In genomic region chr9:86098793-86099694, GRCh38 we compare ENCODE assay signal across 8 cellular contexts. TPM values are rescaled to one million over a fixed set of nuclear protein-coding genes. Genes with fewer than 3 reads are reported as not detected.
A peak's percentile ranks its signal among the peaks of the same experiment; 100 is the strongest.
DNase-seq lines count a peak whose midpoint lies in the region; ATAC-seq, FAIRE-seq and TF ChIP-seq lines count a peak whose summit lies in the region.

A gene with protein sequence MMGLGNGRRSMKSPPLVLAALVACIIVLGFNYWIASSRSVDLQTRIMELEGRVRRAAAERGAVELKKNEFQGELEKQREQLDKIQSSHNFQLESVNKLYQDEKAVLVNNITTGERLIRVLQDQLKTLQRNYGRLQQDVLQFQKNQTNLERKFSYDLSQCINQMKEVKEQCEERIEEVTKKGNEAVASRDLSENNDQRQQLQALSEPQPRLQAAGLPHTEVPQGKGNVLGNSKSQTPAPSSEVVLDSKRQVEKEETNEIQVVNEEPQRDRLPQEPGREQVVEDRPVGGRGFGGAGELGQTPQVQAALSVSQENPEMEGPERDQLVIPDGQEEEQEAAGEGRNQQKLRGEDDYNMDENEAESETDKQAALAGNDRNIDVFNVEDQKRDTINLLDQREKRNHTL (minus strand): TSS chr9:86099558. CDS start chr9:86079320, 20,238 bp downstream.

- POLR2A ChIA-PET in T-cell (lab: Charles Lee) (no interaction called here), HepG2 (lab: Yijun Ruan, JAX) (no interaction called here)

- H3K9me2 ChIP-seq in GM23338 (ENCODE audit: insufficient read depth), result no peaks in the 10 kb centered on the region; the same call in 1 of the 2 replicates

- CTCF ChIA-PET in T-cell (lab: Charles Lee) (no interaction called here), HepG2 (lab: Yijun Ruan, JAX; ENCODE audit: low intra/inter-chr PET ratio, low total read pairs) (no interaction called here)

- H3K36me3 ChIP-seq in GM23338 (ENCODE audit: insufficient read depth) (no peaks in the 10 kb centered on the region), KMS-11 (ENCODE audit: insufficient read depth) (no peaks in the 10 kb centered on the region), HepG2 (replicated peaks in 1 of 2; ENCODE audit: control insufficient read depth in 1 of 2, insufficient read depth in 2 of 2, low read length in 2 of 2) (no peaks in the 10 kb centered on the region)

- no peak for FAIRE-seq in HepG2 (lab: Jason Lieb, UNC)

- H3K4me2 ChIP-seq in GM23338 (peak within 1 kb of the TSS; percentile 96), KMS-11 (peak within 1 kb of the TSS; percentile 72), HepG2 (ENCODE audit: low read depth, low read length) (peak within 1 kb of the TSS; percentile 53)

- no peaks in the 10 kb centered on the region; the same call in none of the 2 replicates for H4K20me1 ChIP-seq in GM23338 (replicated peaks; ENCODE audit: insufficient read depth)
- H4K20me1 ChIP-seq in KMS-11 (ENCODE audit: insufficient read depth), result no peaks in the 10 kb centered on the region; the same call in 1 of the 2 replicates
- H4K20me1 ChIP-seq in HepG2 (ENCODE audit: insufficient read depth, low read length), result peaks cover 22% of the 10 kb centered on the region

- WGBS in HepG2 (ENCODE audit: low lambda C conversion rate), result 20% methylated on average over 28 of the region's 126 CpGs

- peaks cover 31% of the 10 kb centered on the region for H3K27me3 ChIP-seq in GM23338 (ENCODE audit: insufficient read depth)
- no peaks in the 10 kb centered on the region for H3K27me3 ChIP-seq in KMS-11 (ENCODE audit: insufficient read depth, low read depth)
- H3K27me3 ChIP-seq in dorsolateral prefrontal cortex, result no peaks in the 10 kb centered on the region
- peaks cover 7 to 81% of the 10 kb centered on the region in 2 experiments; a peak in 4 of 5 replicates for H3K27me3 ChIP-seq in HepG2 (ENCODE audit: control insufficient read depth in 1 of 2, insufficient read depth in 2 of 2, low read length in 2 of 2)

- H3K79me2 ChIP-seq in GM23338 (replicated peaks; ENCODE audit: insufficient read depth), result peaks cover 49% of the 10 kb centered on the region
- H3K79me2 ChIP-seq in KMS-11 (ENCODE audit: insufficient read depth, low read depth), result peaks cover 43% of the 10 kb centered on the region
- H3K79me2 ChIP-seq in HepG2 (ENCODE audit: insufficient read depth, low read length), result no peaks in the 10 kb centered on the region

- TF ChIP-seq CTCF in GM23338 (conservative IDR thresholded peaks at IDR 0.05; ENCODE audit: low read depth in 2 of 2) (peak in 1 of 2 experiments; percentile 12; a peak in 1 of 4 replicates), KMS-11 (conservative IDR thresholded peaks at IDR 0.05; ENCODE audit: low read depth, low read length) (no peak), dorsolateral prefrontal cortex (IDR thresholded peaks at IDR 0.05 in 54 of 56, conservative IDR thresholded peaks at IDR 0.05 in 2 of 56; ENCODE audit: low read depth in 1 of 56, partially characterized antibody in 56 of 56) (peak in 2 of 56 donors; percentile 7 to 8), HepG2 (CRISPR knock-in tag; IDR thresholded peaks at IDR 0.05) (no peak; the same call in 1 of the 2 replicates)

- H3K4me1 ChIP-seq in GM23338 (ENCODE audit: insufficient read depth) (peaks cover 33% of the 10 kb centered on the region), KMS-11 (ENCODE audit: low read depth, poor library complexity, severe bottlenecking) (peaks cover 48% of the 10 kb centered on the region), HepG2 (ENCODE audit: insufficient read depth, low read length) (peaks cover 9% of the 10 kb centered on the region)

- H3K27ac ChIP-seq in GM23338 (ENCODE audit: low read depth), result no peak within 1 kb of the TSS
- peak within 1 kb of the TSS; percentile 80 for H3K27ac ChIP-seq in KMS-11
- H3K27ac ChIP-seq in dorsolateral prefrontal cortex, result peak within 1 kb of the TSS in 53 of 59 donors; percentile 2 to 88 (median 74)
- H3K27ac ChIP-seq in HepG2 (ENCODE audit: extremely low read length, insufficient read depth, low read length), result no peak within 1 kb of the TSS

- TF ChIP-seq RAD21 in HepG2 (CRISPR knock-in tag; IDR thresholded peaks at IDR 0.05), result no peak

- H3K36me3 Mint-ChIP-seq in GM23338 (ENCODE audit: low read depth), result no peaks in the 10 kb centered on the region
- H3K36me3 Mint-ChIP-seq in T-cell, result no peaks in the 10 kb centered on the region

- H3F3A ChIP-seq in GM23338 (replicated peaks; ENCODE audit: low read depth), result peaks cover 8% of the 10 kb centered on the region; the same call in 1 of the 2 replicates

- peak within 1 kb of the TSS; percentile 100 for H2AFZ ChIP-seq in GM23338
- peak within 1 kb of the TSS; percentile 98 for H2AFZ ChIP-seq in KMS-11 (ENCODE audit: low read depth)
- H2AFZ ChIP-seq in HepG2 (ENCODE audit: low read length), result no peak within 1 kb of the TSS

- in situ Hi-C loops in HepG2 (cut with HindIII; ENCODE audit: extremely low pct_ligation_motif_present, low pct_unique_long_range_greater_than_20kb), result no loop called here

- H3K27ac Mint-ChIP-seq in GM23338 (peak within 1 kb of the TSS; percentile 57), T-cell (no peak within 1 kb of the TSS)

- no peak for TF ChIP-seq EP300 in HepG2 (IDR thresholded peaks at IDR 0.05; ENCODE audit: low read depth in 2 of 2, low read length in 2 of 2)
- no peak for TF ChIP-seq EP300 in HepG2 (CRISPR knock-in tag; IDR thresholded peaks at IDR 0.05; ENCODE audit: borderline replicate concordance)

- peak within 1 kb of the TSS; percentile 95 for H3K4me3 ChIP-seq in GM23338
- no peak within 1 kb of the TSS for H3K4me3 ChIP-seq in KMS-11 (IDR thresholded peaks at IDR 0.05; ENCODE audit: insufficient read depth, low read depth, low read length)
- peak within 1 kb of the TSS; percentile 46 to 88 (median 78) for H3K4me3 ChIP-seq in dorsolateral prefrontal cortex
- H3K4me3 ChIP-seq in HepG2 (replicated peaks in 1 of 3; ENCODE audit: insufficient read depth in 1 of 3, low read depth in 2 of 3, low read length in 3 of 3), result peak within 1 kb of the TSS in 2 of 3 experiments; percentile 29 to 55; a peak in 2 of 6 replicates

- no peaks in the 10 kb centered on the region for H3K9me3 ChIP-seq in HepG2 (ENCODE audit: low read length)

- H3K9me3 Mint-ChIP-seq in GM23338 (no peaks in the 10 kb centered on the region), T-cell (no peaks in the 10 kb centered on the region)

- no peak for TF ChIP-seq POLR2A in HepG2 (IDR thresholded peaks at IDR 0.05; ENCODE audit: insufficient read depth in 1 of 2, low read depth in 2 of 2, low read length in 2 of 2)

- no TSS peak for BruUV-seq in HepG2 (replicated peaks; lab: Mats Ljungman, UMichigan)

- ATAC-seq in GM23338, result peak; percentile 82
- ATAC-seq in T-cell (replicated peaks in 1 of 4), result peak; percentile 58 to 78 (median 72)
- ATAC-seq in HepG2, result peak; percentile 86

- H3K4me3 Mint-ChIP-seq in GM23338 (peak within 1 kb of the TSS; percentile 80), T-cell (peak within 1 kb of the TSS; percentile 77 to 83 (median 83))

- peaks cover 37% of the 10 kb centered on the region for H3K4me1 Mint-ChIP-seq in GM23338
- H3K4me1 Mint-ChIP-seq in T-cell, result peaks cover 9 to 10% (median 10%) of the 10 kb centered on the region in 3 donors

- peaks cover 15% of the 10 kb centered on the region for H3K27me3 Mint-ChIP-seq in GM23338 (ENCODE audit: insufficient read depth, low read depth, poor library complexity)
- peaks cover 39 to 41% of the 10 kb centered on the region in 2 donors for H3K27me3 Mint-ChIP-seq in T-cell

- intact Hi-C loops in dorsolateral prefrontal cortex (cut with DNase I) (no loop called here), HepG2 (cut with micrococcal nuclease; ENCODE audit: unreplicated experiment) (no loop called here)

- peak within 1 kb of the TSS; percentile 80 for H3K9ac ChIP-seq in KMS-11
- H3K9ac ChIP-seq in HepG2 (ENCODE audit: insufficient read depth, low read depth, low read length), result no peak within 1 kb of the TSS

- DNase-seq in NCI-H1436 (lab: John Stamatoyannopoulos, UW) (peak; percentile 68), NCI-H1436 treated with DMSO at 0.1 percent for 48 hours (lab: John Stamatoyannopoulos, UW) (no peak), GM23338 (ENCODE audit: low spot score) (peak; percentile 81), T-cell (peak in 11 of 34 experiments; percentile 2 to 20 (median 11)), dorsolateral prefrontal cortex (peak in 3 of 10 donors; percentile 26 to 69 (median 61)), HepG2 (ENCODE audit: low spot score) (no peak)
- DNase-seq in stimulated activated CD8-positive, alpha-beta memory T cell treated with anti-CD3 and anti-CD28 coated beads, Interleukin-4, amount 100 ng/mL, for 48 hours, result peak; percentile 54

TF ChIP-seq in GM23338, 12 proteins besides CTCF, POLR2A, EP300 and RAD21 (continues in another document):
- TF ChIP-seq JUNB (IDR thresholded peaks at IDR 0.05; ENCODE audit: unreplicated experiment), result no peak

TF ChIP-seq in HepG2, 621 proteins besides CTCF, POLR2A, EP300 and RAD21 (continues in another document):
- TF ChIP-seq PPARG (CRISPR knock-in tag; conservative IDR thresholded peaks at IDR 0.05), result no peak

RNA-seq across cellular contexts. Expression of the gene that starts here (rescaled TPM):
- total RNA-seq in GM23338 (2014; rRNA removed; shearing (Covaris generic)), result 82.1 and 92.4 TPM in 2 replicates
- polyA plus RNA-seq in GM23338 (2016; fragmentation: Nextera tagmentation; extraction: Ambion mirVana), result 50.3 and 58.3 TPM in 2 replicates
- total RNA-seq in T-cell, result 1 to 10 TPM in 4 of 5 donors, under 1 TPM in 1; 0.75 to 2.4 (median 1.5) TPM
- total RNA-seq in dorsolateral prefrontal cortex, result 100 to 1,000 TPM in 20 of 120 experiments, 10 to 100 TPM in 100; 40.8 to 119 (median 89.8) TPM
- total RNA-seq in HepG2 (2016; rRNA removed; fragmentation: Illumina TruSeq; extraction: Trizol), result 0.20 and 0.31 TPM in 2 replicates
- not detected in 2 replicates for total RNA-seq in HepG2 (2016; cell fraction: cytosol; rRNA removed; fragmentation: Illumina TruSeq; extraction: Trizol; ENCODE audit: low read depth)
- 0.18 and 0.22 TPM in 2 replicates for total RNA-seq in HepG2 (2016; cell fraction: insoluble cytoplasmic fraction; rRNA removed; fragmentation: Illumina TruSeq; extraction: Trizol)
- total RNA-seq in HepG2 (2016; cell fraction: membrane; rRNA removed; fragmentation: Illumina TruSeq; extraction: Trizol), result 0.14 TPM in 1 of 2 replicates, not detected in the other
- total RNA-seq in HepG2 (2016; cell fraction: nucleus; rRNA removed; fragmentation: Illumina TruSeq; extraction: Trizol), result 0.25 and 0.28 TPM in 2 replicates
- polyA plus RNA-seq in HepG2 (2011; rRNA removed), result 0.30 TPM in 2 replicates
- polyA plus RNA-seq in HepG2 (2011; cell fraction: cytosol; rRNA removed), result 0.24 TPM in 2 replicates
- 0.38 and 0.71 TPM in 2 replicates for polyA plus RNA-seq in HepG2 (2011; cell fraction: nucleus; rRNA removed)
- 2.2 and 2.9 TPM in 2 replicates for polyA plus RNA-seq in HepG2 (2012)
- polyA plus RNA-seq in HepG2 (2016; cell fraction: cytosol; fragmentation: Illumina TruSeq; extraction: Trizol; ENCODE audit: low read depth), result not detected in 2 replicates
- 0.13 and 0.36 TPM in 2 replicates for polyA plus RNA-seq in HepG2 (2016; cell fraction: insoluble cytoplasmic fraction; fragmentation: Illumina TruSeq; extraction: Trizol; ENCODE audit: low read depth)
- polyA plus RNA-seq in HepG2 (2016; cell fraction: membrane; fragmentation: Illumina TruSeq; extraction: Trizol; ENCODE audit: low read depth), result 0.15 and 0.21 TPM in 2 replicates
- 0.81 and 1.0 TPM in 2 replicates for polyA plus RNA-seq in HepG2 (2016; cell fraction: nucleus; fragmentation: Illumina TruSeq; extraction: Trizol; ENCODE audit: insufficient read depth, low read depth)
- polyA minus RNA-seq in HepG2 (2011; rRNA and poly(A)+ RNA removed; ENCODE audit: low replicate concordance), result 29.7 TPM in 1 of 2 replicates, not detected in the other
- 0.79 and 1.2 TPM in 2 replicates for polyA minus RNA-seq in HepG2 (2011; cell fraction: cytosol; rRNA and poly(A)+ RNA removed)
- 0.52 and 0.75 TPM in 2 replicates for polyA minus RNA-seq in HepG2 (2011; cell fraction: nucleus; rRNA and poly(A)+ RNA removed)

Comparison
In these comparisons a context has a peak if more than half of its experiments do, and no peak if none do; other contexts are left out.
1. RNA of the gene that starts here (total RNA-seq): 82.1 to 92.4 TPM in GM23338 and 40.8 to 119 TPM in dorsolateral prefrontal cortex; 0.75 to 2.4 TPM in T-cell and 0.14 to 0.31 TPM in HepG2; every median in the first group is over 10 times any median in the second.
2. RNA of the gene that starts here (polyA plus RNA-seq): 50.3 to 58.3 TPM in GM23338; 0.13 to 2.9 TPM in HepG2; every median in the first group is over 10 times any median in the second.
3. DNase-seq: peak in NCI-H1436 (single experiment), GM23338 (single experiment) and stimulated activated CD8-positive, alpha-beta memory T cell treated with anti-CD3 and anti-CD28 coated beads, Interleukin-4, amount 100 ng/mL, for 48 hours (single experiment); none in NCI-H1436 treated with DMSO at 0.1 percent for 48 hours (single experiment) and HepG2 (single experiment).
4. H3K27ac ChIP-seq: peak in KMS-11 (single experiment) and dorsolateral prefrontal cortex (53 of 59); none in GM23338 (single experiment) and HepG2 (single experiment).
5. Peak in every context shown above with its lines, with median percentiles within 50 percentile points of each other: ATAC-seq and H3K4me2 ChIP-seq.